Comparison of ENCODE assay signal across 8 cellular contexts in genomic region chr17:68513932-68514331, GRCh38. TPM values are rescaled to one million over a fixed set of nuclear protein-coding genes. Genes with fewer than 3 reads are reported as not detected.
A peak's percentile ranks its signal among the peaks of the same experiment; 100 is the strongest.
DNase-seq lines count a peak whose midpoint lies in the region; ATAC-seq and TF ChIP-seq lines count a peak whose summit lies in the region.
"Had no signal": no experiment of that assay in that cellular context is flagged by ENCODE, and none has a peak within 500 bp of the region (broad histone marks: within the 10 kb centered on the region; RNA-seq: fewer than 3 reads in every experiment).

No MANE protein-coding gene starts in this region.

- H3K27me3 Mint-ChIP-seq in activated B cell treated with CpG ODN at 0.5 μM for 24 hours = no peaks in the 10 kb centered on the region

- no peaks in the 10 kb centered on the region for H3K27me3 ChIP-seq in hepatocyte
- no peaks in the 10 kb centered on the region for H3K27me3 ChIP-seq in spleen (replicated peaks in 1 of 7)

- WGBS in hepatocyte (ENCODE audit: low lambda C conversion rate, missing lambda C conversion rate) = 28% methylated on average over 3 of the region's 3 CpGs
- WGBS in spleen, 5 donors = 33 to 54% (median 38%) methylated on average over 3 of the region's 3 CpGs

- peaks cover 54% of the 10 kb centered on the region for H3K36me3 Mint-ChIP-seq in activated B cell treated with CpG ODN at 0.5 μM for 24 hours (ENCODE audit: low read depth)

- no peak for ATAC-seq in activated B cell treated with CpG ODN at 0.5 μM for 24 hours (ENCODE audit: low read depth)
- ATAC-seq in GM18873 (IDR thresholded peaks at IDR 0.05; ENCODE audit: low FRiP score, unreplicated experiment) = no peak

- H2AFZ ChIP-seq in hepatocyte = no peak overlapping the region

- intact Hi-C loops in activated B cell treated with CpG ODN at 0.5 μM for 24 hours (cut with micrococcal nuclease) (loop anchor here (2.0 to 10.0 kb wide), 4 partner anchors 23 to 1269 kb away; partner anchors contain the start of genes AMZ2 and HELZ), spleen (cut with DNase I; ENCODE audit: low total_unique reads) (no loop called here)

- H3K27ac ChIP-seq in hepatocyte = peak overlapping the region; percentile 100
- H3K27ac ChIP-seq in spleen = peak overlapping the region in 6 of 8 donors; percentile 98 to 100 (median 98)

- peaks cover 49% of the 10 kb centered on the region for H4K20me1 ChIP-seq in hepatocyte (ENCODE audit: insufficient read depth, poor library complexity, severe bottlenecking)

- peaks cover 64% of the 10 kb centered on the region for H3K79me2 ChIP-seq in hepatocyte

- POLR2A ChIA-PET in activated B cell treated with CpG ODN at 0.5 μM for 24 hours (lab: Charles Lee) = no interaction called here

- no peak for TF ChIP-seq CTCF in HFF-Myc (IDR thresholded peaks at IDR 0.05; ENCODE audit: low read depth, low read length, missing control alignments)
- TF ChIP-seq CTCF in activated B cell treated with CpG ODN at 0.5 μM for 24 hours (IDR thresholded peaks at IDR 0.05) = no peak
- TF ChIP-seq CTCF in hepatocyte (IDR thresholded peaks at IDR 0.05; ENCODE audit: poor library complexity) = no peak
- no peak for TF ChIP-seq CTCF in spleen (IDR thresholded peaks at IDR 0.05 in 8 of 11, conservative IDR thresholded peaks at IDR 0.05 in 3 of 11)

- H3K4me3 ChIP-seq in HFF-Myc (replicated peaks; ENCODE audit: low read depth, low read length) (peak overlapping the region; percentile 94), hepatocyte (peak overlapping the region; percentile 71), spleen (peak overlapping the region; percentile 72 to 92 (median 87))

- no peak for TF ChIP-seq POLR2A in spleen (IDR thresholded peaks at IDR 0.05)

- CTCF ChIA-PET in activated B cell treated with CpG ODN at 0.5 μM for 24 hours (lab: Charles Lee) = no interaction called here

- H3K9me2 ChIP-seq in hepatocyte (replicated peaks; ENCODE audit: insufficient read depth) = no peaks in the 10 kb centered on the region

- H3K9me3 Mint-ChIP-seq in activated B cell treated with CpG ODN at 0.5 μM for 24 hours = no peaks in the 10 kb centered on the region

- peak overlapping the region; percentile 84 for H3K4me2 ChIP-seq in hepatocyte

- peak overlapping the region; percentile 98 for H3K27ac Mint-ChIP-seq in activated B cell treated with CpG ODN at 0.5 μM for 24 hours

- H3K4me1 Mint-ChIP-seq in activated B cell treated with CpG ODN at 0.5 μM for 24 hours = peaks cover 44% of the 10 kb centered on the region

- DNase-seq in HFF-Myc (ENCODE audit: extremely low read depth, low read depth) = no peak
- DNase-seq in activated B cell treated with CpG ODN at 0.5 μM for 24 hours = no peak
- DNase-seq in hepatocyte (ENCODE audit: low spot score) = no peak
- no peak for DNase-seq in spleen
- DNase-seq in amniotic stem cell (lab: John Stamatoyannopoulos, UW) = no peak
- no peak for DNase-seq in dedifferentiated amniotic fluid mesenchymal stem cell (ENCODE audit: extremely low spot score)
- DNase-seq: activated CD4-positive, alpha-beta T cell treated with anti-CD3 and anti-CD28 coated beads, Interleukin-2, amount 50 U/mL, for 1 hour had no signal

- peak overlapping the region; percentile 100 for H3K4me3 Mint-ChIP-seq in activated B cell treated with CpG ODN at 0.5 μM for 24 hours

- no peaks in the 10 kb centered on the region for H3K36me3 ChIP-seq in hepatocyte (replicated peaks; ENCODE audit: insufficient read depth, low read depth)
- H3K36me3 ChIP-seq in spleen = peaks cover 0 to 42% (median 37%) of the 10 kb centered on the region in 6 donors

- H3K9me3 ChIP-seq in hepatocyte (ENCODE audit: low read depth) (no peaks in the 10 kb centered on the region), spleen (no peaks in the 10 kb centered on the region)

- H3K4me1 ChIP-seq in hepatocyte (ENCODE audit: insufficient read depth) = peaks cover 27% of the 10 kb centered on the region
- peaks cover 30 to 89% (median 66%) of the 10 kb centered on the region in 6 donors for H3K4me1 ChIP-seq in spleen

RNA-seq across cellular contexts. Expression of gene PRKAR1A, which starts 1.7 kb away (rescaled TPM):
- total RNA-seq in activated B cell treated with CpG ODN at 0.5 μM for 24 hours (272 and 279 TPM in 2 replicates), hepatocyte (253 and 270 TPM in 2 replicates), spleen (100 to 1,000 TPM; 293 to 392 (median 319) TPM)
- polyA plus RNA-seq in hepatocyte (182 TPM in 2 replicates), spleen (10 to 100 TPM; 36.2 to 72.3 (median 52.9) TPM)

RNA-seq across cellular contexts. Expression of gene WIPI1, which starts 56.6 kb away (rescaled TPM):
- 9.8 and 11.2 TPM in 2 replicates for total RNA-seq in activated B cell treated with CpG ODN at 0.5 μM for 24 hours
- 67.4 and 84.0 TPM in 2 replicates for total RNA-seq in hepatocyte
- 79.6 and 91.3 TPM in 2 replicates for polyA plus RNA-seq in hepatocyte
- 10 to 100 TPM; 23.6 to 38.3 (median 27.8) TPM for total RNA-seq in spleen
- 1 to 10 TPM; 7.2 to 9.5 (median 7.7) TPM for polyA plus RNA-seq in spleen
